Comparison of ENCODE assay signal across 21 cellular contexts in the genomic region with DNA sequence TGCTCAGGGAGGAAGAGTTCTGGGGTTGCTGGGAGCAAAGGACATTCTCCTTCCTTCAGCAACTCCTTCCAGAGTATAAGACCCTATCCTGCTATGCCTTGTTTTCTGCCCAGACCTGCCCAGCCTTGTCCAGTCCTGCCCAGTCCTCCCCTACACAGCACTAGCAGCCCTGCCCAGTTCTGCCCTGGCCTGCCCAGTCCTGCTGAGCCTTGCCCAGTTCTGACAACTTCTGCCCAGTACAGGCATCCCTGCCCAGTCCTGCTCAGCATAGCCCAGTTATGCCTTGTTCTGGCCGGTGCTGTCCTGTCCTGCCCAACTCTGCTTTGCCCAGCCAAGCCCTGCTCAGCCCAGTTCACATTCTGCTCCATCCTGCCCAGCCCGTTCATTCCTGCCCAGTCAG. TPM values are rescaled to one million over a fixed set of nuclear protein-coding genes. Genes with fewer than 3 reads are reported as not detected.
"Had no signal": no experiment of that assay in that cellular context is flagged by ENCODE, and none has a peak within 500 bp of the region (broad histone marks: within the 10 kb centered on the region; RNA-seq: fewer than 3 reads in every experiment).

No MANE protein-coding gene starts in this region.

- H3K27me3 ChIP-seq: body of pancreas had no signal

- H3K4me3 Mint-ChIP-seq: activated CD4-positive, alpha-beta T cell treated with anti-CD3 and anti-CD28 coated beads, Interleukin-2, amount 10 ng/mL, durations not matched to agents 24 days and 14 days; activated CD8-positive, alpha-beta T cell treated with anti-CD3 and anti-CD28 coated beads, Interleukin-2, amount 10 ng/mL, durations not matched to agents 7 days and 5 days; activated T-cell treated with anti-CD3 and anti-CD28 coated beads, Interleukin-2, amount 50 U/mL, for 72 hours; T-helper 1 cell treated with Interleukin-12 subunit alpha and Interleukin-12 subunit beta and Interleukin-4 antibody, amounts not matched to agents 30 μg/mL and 1 μg/mL, for 36 hours had no signal

- H2AFZ ChIP-seq: parathyroid adenoma had no signal

- H3K36me3 Mint-ChIP-seq: activated naive CD4-positive, alpha-beta T cell treated with anti-CD3 and anti-CD28 coated beads, Interleukin-2, amount 50 U/mL, for 72 hours had no signal

- H3K27ac ChIP-seq: body of pancreas, gastroesophageal sphincter, heart right ventricle, parathyroid adenoma, tibial artery had no signal

- DNase-seq: activated CD4-positive, alpha-beta T cell treated with anti-CD3 and anti-CD28 coated beads, Interleukin-2, amount 10 ng/mL, durations not matched to agents 24 days and 14 days; activated CD4-positive, CD25-positive, alpha-beta regulatory T cell; activated CD8-positive, alpha-beta memory T cell treated with anti-CD3 and anti-CD28 coated beads, Interleukin-2, amount 50 U/mL, for 4 hours; activated CD8-positive, alpha-beta T cell treated with anti-CD3 and anti-CD28 coated beads, Interleukin-2, amount 10 ng/mL, durations not matched to agents 7 days and 5 days; activated gamma-delta T cell; activated T-cell treated with anti-CD3 and anti-CD28 coated beads, Interleukin-2, amount 50 U/mL, for 72 hours; body of pancreas; effector CD8-positive, alpha-beta T cell; heart right ventricle; midbrain; stimulated activated CD4-positive, alpha-beta T cell treated with anti-CD3 and anti-CD28 coated beads, Interleukin-2, amount 100 ng/mL, for 48 hours; stimulated activated naive CD4-positive, alpha-beta T cell; tibial artery had no signal

- H3K36me3 ChIP-seq: gastroesophageal sphincter, heart right ventricle, tibial artery had no signal

- H3K4me3 ChIP-seq: body of pancreas, gastroesophageal sphincter, heart right ventricle, lung, tibial artery had no signal

- H3K9me3 ChIP-seq: body of pancreas, gastroesophageal sphincter, heart right ventricle, tibial artery had no signal

- H3K4me1 Mint-ChIP-seq: activated CD4-positive, alpha-beta T cell treated with anti-CD3 and anti-CD28 coated beads, Interleukin-2, amount 10 ng/mL, durations not matched to agents 24 days and 14 days had no signal

- H3K79me2 ChIP-seq: parathyroid adenoma had no signal

- H3K9me3 Mint-ChIP-seq: activated CD4-positive, alpha-beta T cell treated with anti-CD3 and anti-CD28 coated beads, Interleukin-2, amount 10 ng/mL, durations not matched to agents 24 days and 14 days; activated naive CD4-positive, alpha-beta T cell treated with anti-CD3 and anti-CD28 coated beads, Interleukin-2, amount 50 U/mL, for 72 hours; activated T-cell treated with anti-CD3 and anti-CD28 coated beads, Interleukin-2, amount 50 U/mL, for 72 hours; T-helper 1 cell treated with Interleukin-12 subunit alpha and Interleukin-12 subunit beta and Interleukin-4 antibody, amounts not matched to agents 30 μg/mL and 1 μg/mL, for 36 hours had no signal

- H3K9ac ChIP-seq: parathyroid adenoma had no signal

- H3K4me1 ChIP-seq: body of pancreas, gastroesophageal sphincter, heart right ventricle, parathyroid adenoma, tibial artery had no signal

- FAIRE-seq: endothelial cell of umbilical vein, islet of Langerhans had no signal

- H3K27ac Mint-ChIP-seq: activated CD4-positive, alpha-beta T cell treated with anti-CD3 and anti-CD28 coated beads, Interleukin-2, amount 10 ng/mL, durations not matched to agents 24 days and 14 days; activated CD8-positive, alpha-beta T cell treated with anti-CD3 and anti-CD28 coated beads, Interleukin-2, amount 10 ng/mL, durations not matched to agents 7 days and 5 days; activated T-cell treated with anti-CD3 and anti-CD28 coated beads, Interleukin-2, amount 50 U/mL, for 72 hours; T-helper 1 cell treated with Interleukin-12 subunit alpha and Interleukin-12 subunit beta and Interleukin-4 antibody, amounts not matched to agents 30 μg/mL and 1 μg/mL, for 36 hours had no signal

- ATAC-seq: activated CD8-positive, alpha-beta T cell treated with anti-CD3 and anti-CD28 coated beads, Interleukin-2, amount 10 ng/mL, durations not matched to agents 7 days and 5 days; activated naive CD4-positive, alpha-beta T cell treated with anti-CD3 and anti-CD28 coated beads, Interleukin-2, amount 50 U/mL, for 72 hours; activated T-cell treated with anti-CD3 and anti-CD28 coated beads, Interleukin-2, amount 50 U/mL, for 72 hours; body of pancreas; gastroesophageal sphincter; heart right ventricle had no signal

RNA-seq across cellular contexts. Expression of gene ALK, which starts 44.9 kb away (rescaled TPM):
- total RNA-seq: activated CD4-positive, alpha-beta T cell treated with anti-CD3 and anti-CD28 coated beads, Interleukin-2, amount 10 ng/mL, durations not matched to agents 24 days and 14 days; activated CD8-positive, alpha-beta T cell treated with anti-CD3 and anti-CD28 coated beads, Interleukin-2, amount 10 ng/mL, durations not matched to agents 7 days and 5 days; endothelial cell of umbilical vein; renal cortical epithelial cell had no signal
- polyA plus RNA-seq: endothelial cell of umbilical vein had no signal
